ENCODE assay signal across 19 cellular contexts in the genomic region with DNA sequence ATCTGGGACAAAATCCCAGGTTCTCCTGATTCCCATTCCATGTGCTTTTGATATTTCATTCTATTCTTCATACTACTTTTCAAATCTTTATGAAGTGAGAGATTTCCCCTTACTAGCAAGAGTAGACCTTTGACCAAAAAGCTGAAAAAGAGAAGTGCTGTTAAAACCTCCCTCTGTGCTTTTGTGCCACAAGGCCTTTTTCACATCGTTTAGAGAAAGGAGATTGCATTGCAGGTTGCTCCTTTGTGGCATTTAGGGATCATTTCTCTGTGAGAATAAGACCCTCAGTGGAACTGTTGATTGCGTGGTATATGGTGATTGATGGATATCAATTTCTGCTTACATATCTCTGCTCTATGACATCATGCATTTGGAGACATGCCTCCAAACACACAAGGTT.
"Had no signal": no experiment of that assay in that cellular context is flagged by ENCODE, and none has a peak within 500 bp of the region (broad histone marks: within the 10 kb centered on the region; RNA-seq: fewer than 3 reads in every experiment).

No MANE protein-coding gene starts in this region.

- H3K4me3 ChIP-seq: cardiac muscle cell, gastroesophageal sphincter, heart right ventricle, lung, skin epidermis, tibial nerve, vagina had no signal

- H3K9me3 ChIP-seq: gastroesophageal sphincter, heart right ventricle, tibial nerve, vagina had no signal

- H3K4me3 Mint-ChIP-seq: activated naive CD4-positive, alpha-beta T cell treated with anti-CD3 and anti-CD28 coated beads for 36 hours; activated naive CD8-positive, alpha-beta T cell treated with anti-CD3 and anti-CD28 coated beads, Interleukin-2, amount 50 U/mL, for 24 hours; naive B cell; stimulated activated naive B cell treated with anti-CD40 and anti-IgM and Interleukin-4, amounts not matched to agents 10 μg/mL and 1 μg/mL and 100 μg/mL, for 72 hours had no signal

- H3K27me3 ChIP-seq: cardiac muscle cell, gastroesophageal sphincter, heart right ventricle, tibial nerve, vagina had no signal

- H3K27ac ChIP-seq: cardiac muscle cell, gastroesophageal sphincter, heart right ventricle, skin epidermis, tibial nerve, vagina had no signal

- H3K36me3 Mint-ChIP-seq: naive B cell; stimulated activated naive B cell treated with anti-CD40 and anti-IgM and Interleukin-4, amounts not matched to agents 10 μg/mL and 1 μg/mL and 100 μg/mL, for 72 hours had no signal

- DNase-seq: activated CD4-positive, alpha-beta T cell treated with anti-CD3 and anti-CD28 coated beads for 1 hour; activated CD4-positive, alpha-beta T cell treated with anti-CD3 and anti-CD28 coated beads, Interleukin-2, amount 50 U/mL, for 48 hours; activated naive CD4-positive, alpha-beta T cell treated with anti-CD3 and anti-CD28 coated beads for 36 hours; activated naive CD8-positive, alpha-beta T cell treated with anti-CD3 and anti-CD28 coated beads, Interleukin-2, amount 50 U/mL, for 24 hours; erythroblast; heart right ventricle; left colon; naive B cell; stimulated activated CD4-positive, alpha-beta T cell treated with anti-CD3 and anti-CD28 coated beads, Interleukin-15, amount 100 ng/mL, for 24 hours; stimulated activated CD4-positive, alpha-beta T cell treated with anti-CD3 and anti-CD28 coated beads, Interleukin-4, amount 100 ng/mL, for 1 hour; stimulated activated naive B cell treated with anti-CD40 and anti-IgM and Interleukin-4, amounts not matched to agents 10 μg/mL and 1 μg/mL and 100 μg/mL, for 72 hours; T-helper 9 cell had no signal

- H3K27ac Mint-ChIP-seq: activated naive CD4-positive, alpha-beta T cell treated with anti-CD3 and anti-CD28 coated beads for 36 hours; activated naive CD8-positive, alpha-beta T cell treated with anti-CD3 and anti-CD28 coated beads, Interleukin-2, amount 50 U/mL, for 24 hours; activated T-helper 2 cell treated with anti-CD3 and anti-CD28 coated beads, Interferon-gamma antibody, Interleukin-2, Interleukin-4, amounts not matched to agents 10 μg/mL and 5 μg/mL and 100 μg/mL, durations not matched to agents 14 hours and 24 hours and 36 hours; naive B cell; stimulated activated naive B cell treated with anti-CD40 and anti-IgM and Interleukin-4, amounts not matched to agents 10 μg/mL and 1 μg/mL and 100 μg/mL, for 72 hours had no signal

- ATAC-seq: activated naive CD8-positive, alpha-beta T cell treated with anti-CD3 and anti-CD28 coated beads, Interleukin-2, amount 50 U/mL, for 24 hours; gastroesophageal sphincter; heart right ventricle; left colon; stimulated activated naive B cell treated with anti-CD40 and anti-IgM and Interleukin-4, amounts not matched to agents 10 μg/mL and 1 μg/mL and 100 μg/mL, for 72 hours had no signal

- H3K36me3 ChIP-seq: cardiac muscle cell, gastroesophageal sphincter, heart right ventricle, tibial nerve, vagina had no signal

- H3K9me3 Mint-ChIP-seq: activated naive CD4-positive, alpha-beta T cell treated with anti-CD3 and anti-CD28 coated beads for 36 hours; activated naive CD8-positive, alpha-beta T cell treated with anti-CD3 and anti-CD28 coated beads, Interleukin-2, amount 50 U/mL, for 24 hours; activated T-helper 2 cell treated with anti-CD3 and anti-CD28 coated beads, Interferon-gamma antibody, Interleukin-2, Interleukin-4, amounts not matched to agents 10 μg/mL and 5 μg/mL and 100 μg/mL, durations not matched to agents 14 hours and 24 hours and 36 hours; naive B cell; stimulated activated naive B cell treated with anti-CD40 and anti-IgM and Interleukin-4, amounts not matched to agents 10 μg/mL and 1 μg/mL and 100 μg/mL, for 72 hours had no signal
